ENCODE assay signal across 8 cellular contexts in the genomic region with DNA sequence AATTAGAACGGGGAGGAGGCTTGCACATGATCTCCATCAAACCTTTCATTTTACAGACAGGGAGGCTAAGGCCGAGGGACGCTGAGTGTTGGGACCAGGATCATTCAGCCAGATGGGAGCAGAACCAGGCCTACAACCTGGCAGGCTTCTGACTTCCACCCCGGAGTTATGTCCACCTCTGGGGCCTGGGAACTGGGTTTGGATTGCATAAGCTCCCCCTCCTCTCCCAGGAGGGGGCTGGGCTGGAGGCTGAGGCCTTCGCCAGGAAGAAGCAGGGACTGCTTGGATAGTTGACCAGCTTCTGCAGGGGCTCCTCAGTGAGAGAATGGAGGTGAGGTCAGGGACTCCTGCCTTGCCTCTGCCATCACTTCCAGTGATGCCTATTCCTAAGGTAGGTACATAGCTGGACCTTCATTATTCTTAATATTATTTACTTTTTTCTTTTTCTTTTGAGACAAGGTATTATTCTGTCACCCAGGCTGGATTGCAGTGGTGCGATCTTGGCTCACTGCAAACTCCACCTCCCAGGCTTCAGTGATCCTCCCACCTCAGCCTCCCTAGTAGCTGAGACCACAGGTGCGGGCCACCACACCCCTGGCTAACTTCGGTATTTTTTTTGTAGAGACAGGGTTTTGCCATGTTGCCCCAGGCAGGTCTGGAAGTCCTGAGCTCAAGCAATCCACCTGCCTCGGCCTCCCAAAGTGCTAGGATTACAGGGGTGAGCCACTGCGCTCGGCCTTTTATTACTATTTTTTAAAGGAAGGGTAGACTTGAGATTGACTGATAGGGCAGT. TPM values are rescaled to one million over a fixed set of nuclear protein-coding genes. Genes with fewer than 3 reads are reported as not detected.
DNase-seq lines count a peak whose midpoint lies in the region; ATAC-seq, FAIRE-seq and TF ChIP-seq lines count a peak whose summit lies in the region.

No MANE protein-coding gene starts in this region.

- H3K9me3 Mint-ChIP-seq in activated CD8-positive, alpha-beta T cell treated with anti-CD3 and anti-CD28 coated beads for 36 hours, result no peaks in the 10 kb centered on the region

- 93% methylated on average over 11 of the region's 11 CpGs for WGBS in A549 (ENCODE audit: missing lambda C conversion rate)

- no peak for DNase-seq in A549 (ENCODE audit: low read depth in 1 of 2, low spot score in 1 of 2)
- DNase-seq in GM18507 (ENCODE audit: extremely low spot score, insufficient read length, low read depth), result no peak
- peak; percentile 23 for DNase-seq in activated CD8-positive, alpha-beta T cell treated with anti-CD3 and anti-CD28 coated beads for 36 hours
- peak; percentile 76 for DNase-seq in left lobe of liver (ENCODE audit: low spot score)
- DNase-seq in mucosa of descending colon, result no peak
- no peak for DNase-seq in urothelium cell line (ENCODE audit: low spot score)
- no peak for DNase-seq in activated CD4-positive, alpha-beta T cell treated with anti-CD3 and anti-CD28 coated beads for 1 hour

- H3K27me3 Mint-ChIP-seq in activated CD8-positive, alpha-beta T cell treated with anti-CD3 and anti-CD28 coated beads for 36 hours, result no peaks in the 10 kb centered on the region

- H3K4me3 ChIP-seq in A549, result no peak overlapping the region; the same call in 2 of the 3 replicates
- no peak overlapping the region for H3K4me3 ChIP-seq in mucosa of descending colon

- POLR2A ChIA-PET in A549 (lab: Yijun Ruan, JAX), result no interaction called here
- POLR2A ChIA-PET in activated CD8-positive, alpha-beta T cell treated with anti-CD3 and anti-CD28 coated beads for 36 hours (lab: Charles Lee), result interaction anchor here (0.7 to 3.7 kb wide), 5 partner anchors 86 to 141 kb away, joined by 3 to 43 read pairs (median 5); partner anchors contain the start of genes CBX3, HNRNPA2B1 and NFE2L3

- H3K4me1 ChIP-seq in A549, result 0 out of 3 replicates have a peak, but pooled peaks cover 4% of the 10 kb centered on the region
- peaks cover 5% of the 10 kb centered on the region for H3K4me1 ChIP-seq in mucosa of descending colon (ENCODE audit: low read depth)

- peaks cover 28% of the 10 kb centered on the region for H3K4me1 Mint-ChIP-seq in activated CD8-positive, alpha-beta T cell treated with anti-CD3 and anti-CD28 coated beads for 36 hours (ENCODE audit: low read depth)

- H3K27ac ChIP-seq in A549, result no peak overlapping the region

- FAIRE-seq in A549 (lab: Jason Lieb, UNC), result no peak
- FAIRE-seq in GM18507 (lab: Jason Lieb, UNC), result peak; percentile 59
- FAIRE-seq in urothelium cell line (lab: Jason Lieb, UNC), result no peak

- no peak for TF ChIP-seq RAD21 in A549 (conservative IDR thresholded peaks at IDR 0.05 in 1 of 2, IDR thresholded peaks at IDR 0.05 in 1 of 2)

- TF ChIP-seq CTCF in A549 (IDR thresholded peaks at IDR 0.05) (no peak), mucosa of descending colon (IDR thresholded peaks at IDR 0.05) (no peak)
- no peak for TF ChIP-seq CTCF in activated CD8-positive, alpha-beta T cell treated with anti-CD3 and anti-CD28 coated beads for 36 hours (IDR thresholded peaks at IDR 0.05)

- CTCF ChIA-PET in A549 (lab: Yijun Ruan, JAX), result interaction anchor here (0.8 to 1.3 kb wide), 4 partner anchors 9 to 200 kb away, joined by 3 read pairs; no protein-coding TSS in a partner anchor
- CTCF ChIA-PET in activated CD8-positive, alpha-beta T cell treated with anti-CD3 and anti-CD28 coated beads for 36 hours (lab: Charles Lee), result interaction anchor here (1.0 to 2.9 kb wide), 5 partner anchors 8 to 388 kb away, joined by 3 to 12 read pairs (median 4); partner anchors contain the start of gene CBX3

- H3K36me3 Mint-ChIP-seq in activated CD8-positive, alpha-beta T cell treated with anti-CD3 and anti-CD28 coated beads for 36 hours (ENCODE audit: low read depth), result peaks cover 23% of the 10 kb centered on the region

- TF ChIP-seq EP300 in A549 (IDR thresholded peaks at IDR 0.05), result no peak

- H3K4me3 Mint-ChIP-seq in activated CD8-positive, alpha-beta T cell treated with anti-CD3 and anti-CD28 coated beads for 36 hours, result peak overlapping the region; percentile 96

- peak overlapping the region; percentile 77 for H3K4me2 ChIP-seq in A549

- H3K9me3 ChIP-seq in A549 (no peaks in the 10 kb centered on the region), mucosa of descending colon (no peaks in the 10 kb centered on the region)

- intact Hi-C loops in activated CD8-positive, alpha-beta T cell treated with anti-CD3 and anti-CD28 coated beads for 36 hours (cut with micrococcal nuclease), result loop anchor here (2.0 to 5.0 kb wide), 2 partner anchors 74 to 92 kb away; partner anchors contain the start of genes CBX3 and HNRNPA2B1
- intact Hi-C loops in mucosa of descending colon (cut with DNase I, micrococcal nuclease), result no loop called here

- peak overlapping the region; percentile 85 for H3K27ac Mint-ChIP-seq in activated CD8-positive, alpha-beta T cell treated with anti-CD3 and anti-CD28 coated beads for 36 hours

- peak in 1 of 2 experiments; percentile 15; a peak in 3 of 6 replicates for ATAC-seq in A549
- no peak for ATAC-seq in activated CD8-positive, alpha-beta T cell treated with anti-CD3 and anti-CD28 coated beads for 36 hours
- peak; percentile 74 for ATAC-seq in left lobe of liver
- ATAC-seq in mucosa of descending colon, result no peak
- ATAC-seq in HG03342 (IDR thresholded peaks at IDR 0.05; ENCODE audit: unreplicated experiment), result no peak

- TF ChIP-seq POLR2A in A549 (IDR thresholded peaks at IDR 0.05; ENCODE audit: low read length), result no peak

- no peaks in the 10 kb centered on the region for H3K36me3 ChIP-seq in mucosa of descending colon (ENCODE audit: low read depth)

TF ChIP-seq in A549, 52 proteins besides CTCF, POLR2A, EP300 and RAD21:
- TF ChIP-seq HDAC2 (IDR thresholded peaks at IDR 0.05) (no peak), FOSB (CRISPR knock-in tag; IDR thresholded peaks at IDR 0.05) (no peak), EHF (CRISPR knock-in tag; IDR thresholded peaks at IDR 0.05) (no peak), KDM5A (IDR thresholded peaks at IDR 0.05) (no peak), HOXA7 (CRISPR knock-in tag; IDR thresholded peaks at IDR 0.05) (no peak), E2F6 (IDR thresholded peaks at IDR 0.05; ENCODE audit: borderline replicate concordance, low read depth) (no peak), BHLHE40 (IDR thresholded peaks at IDR 0.05; ENCODE audit: low read depth, low read length) (no peak), NR3C1 (IDR thresholded peaks at IDR 0.05) (no peak), MAZ (IDR thresholded peaks at IDR 0.05; ENCODE audit: borderline replicate concordance, low read depth, low read length) (no peak), FOSL2 (IDR thresholded peaks at IDR 0.05) (no peak), FOSL2 (CRISPR knock-in tag; IDR thresholded peaks at IDR 0.05) (no peak), ELK1 (IDR thresholded peaks at IDR 0.05; ENCODE audit: low read depth, low read length) (no peak), JUN (IDR thresholded peaks at IDR 0.05) (no peak), PHF8 (IDR thresholded peaks at IDR 0.05; ENCODE audit: borderline replicate concordance, low read depth) (no peak), SMC3 (IDR thresholded peaks at IDR 0.05) (no peak), HOXB13 (CRISPR knock-in tag; IDR thresholded peaks at IDR 0.05; ENCODE audit: low read depth) (no peak), PBX3 (IDR thresholded peaks at IDR 0.05) (no peak)
- TF ChIP-seq, protein P1, sequence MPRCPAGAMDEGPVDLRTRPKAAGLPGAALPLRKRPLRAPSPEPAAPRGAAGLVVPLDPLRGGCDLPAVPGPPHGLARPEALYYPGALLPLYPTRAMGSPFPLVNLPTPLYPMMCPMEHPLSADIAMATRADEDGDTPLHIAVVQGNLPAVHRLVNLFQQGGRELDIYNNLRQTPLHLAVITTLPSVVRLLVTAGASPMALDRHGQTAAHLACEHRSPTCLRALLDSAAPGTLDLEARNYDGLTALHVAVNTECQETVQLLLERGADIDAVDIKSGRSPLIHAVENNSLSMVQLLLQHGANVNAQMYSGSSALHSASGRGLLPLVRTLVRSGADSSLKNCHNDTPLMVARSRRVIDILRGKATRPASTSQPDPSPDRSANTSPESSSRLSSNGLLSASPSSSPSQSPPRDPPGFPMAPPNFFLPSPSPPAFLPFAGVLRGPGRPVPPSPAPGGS (IDR thresholded peaks at IDR 0.05), result no peak

RNA-seq across cellular contexts. Expression of gene SNX10, which starts 1.3 kb away (rescaled TPM):
- 10.1 and 12.6 TPM in 2 replicates for polyA plus RNA-seq in A549 (2011; rRNA removed)
- polyA plus RNA-seq in A549 (2012; cell fraction: cytosol; rRNA removed), result 2.0 and 2.4 TPM in 2 replicates
- polyA plus RNA-seq in A549 (2012; cell fraction: nucleus; rRNA removed), result 0.54 and 0.70 TPM in 2 replicates
- 4.5 to 5.5 TPM (median 5.1 TPM) in 3 replicates for polyA plus RNA-seq in A549 (2017; fragmentation: RNase III; extraction: RNeasy Plus Mini Kit Qiagen cat#74134 plus additional on column Dnase treatment)
- 1.7 and 1.9 TPM in 2 replicates for polyA minus RNA-seq in A549 (2011; rRNA and poly(A)+ RNA removed)
- total RNA-seq in activated CD8-positive, alpha-beta T cell treated with anti-CD3 and anti-CD28 coated beads for 36 hours, result 10 to 100 TPM; 47.8 to 51.1 TPM
- 27.4 TPM for total RNA-seq in left lobe of liver
- 1 to 10 TPM; 1.9 to 5.7 (median 4.7) TPM for total RNA-seq in mucosa of descending colon

Comparison
In these comparisons a context has a peak if more than half of its experiments do, and no peak if none do; other contexts are left out.
1. DNase-seq: peak in activated CD8-positive, alpha-beta T cell treated with anti-CD3 and anti-CD28 coated beads for 36 hours (single experiment) and left lobe of liver (single experiment); none in A549 (0 of 2), GM18507 (single experiment), mucosa of descending colon (0 of 3), urothelium cell line (single experiment) and activated CD4-positive, alpha-beta T cell treated with anti-CD3 and anti-CD28 coated beads for 1 hour (single experiment).